In genomic region chr11:7511405-7511804, GRCh38 we compare ENCODE assay signal across 9 cellular contexts. TPM values are rescaled to one million over a fixed set of nuclear protein-coding genes. Genes with fewer than 3 reads are reported as not detected.
DNase-seq lines count a peak whose midpoint lies in the region; ATAC-seq and TF ChIP-seq lines count a peak whose summit lies in the region.
"Had no signal": no experiment of that assay in that cellular context is flagged by ENCODE, and none has a peak within 500 bp of the region (broad histone marks: within the 10 kb centered on the region; RNA-seq: fewer than 3 reads in every experiment).

No MANE protein-coding gene starts in this region.

- H3K36me3 ChIP-seq in body of pancreas (replicated peaks in 1 of 2; ENCODE audit: insufficient read depth in 1 of 2, low read depth in 2 of 2): no peaks in the 10 kb centered on the region
- no peaks in the 10 kb centered on the region for H3K36me3 ChIP-seq in thoracic aorta

- H3K27me3 ChIP-seq in body of pancreas (no peaks in the 10 kb centered on the region), thoracic aorta (replicated peaks; ENCODE audit: insufficient read depth) (no peaks in the 10 kb centered on the region)

- DNase-seq in NCI-H1092 treated with DMSO at 0.1 percent for 48 hours (lab: John Stamatoyannopoulos, UW) (peak; percentile 86), body of pancreas (peak; percentile 69 to 89 (median 87)), lung microvascular endothelial cell (ENCODE audit: low read depth in 2 of 2) (peak; percentile 14 to 90), thoracic aorta (ENCODE audit: low spot score) (no peak), 8988T (no peak)

- intact Hi-C loops in body of pancreas (cut with DNase I): no loop called here

- peaks cover 44% of the 10 kb centered on the region for H3K4me1 ChIP-seq in body of pancreas
- H3K4me1 ChIP-seq in thoracic aorta (ENCODE audit: control insufficient read depth in 1 of 2, low read depth in 2 of 2): peaks cover 15 to 24% of the 10 kb centered on the region in 2 donors

- TF ChIP-seq CTCF in body of pancreas (IDR thresholded peaks at IDR 0.05) (no peak), thoracic aorta (IDR thresholded peaks at IDR 0.05) (no peak)

- WGBS in body of pancreas, 2 donors: 7 to 8% methylated on average over 2 to 5 of the region's 5 CpGs

- no peak overlapping the region for H3K4me3 ChIP-seq in body of pancreas
- no peak overlapping the region for H3K4me3 ChIP-seq in thoracic aorta
- H3K4me3 ChIP-seq: skin epidermis had no signal

- TF ChIP-seq POLR2A in body of pancreas (IDR thresholded peaks at IDR 0.05): no peak

- ATAC-seq in body of pancreas (peak; percentile 54), thoracic aorta (ENCODE audit: insufficient number of reproducible peaks, low FRiP score, low read depth) (no peak), GM18511 (IDR thresholded peaks at IDR 0.05; ENCODE audit: unreplicated experiment) (no peak), GM19035 (IDR thresholded peaks at IDR 0.05; ENCODE audit: unreplicated experiment) (no peak)
- ATAC-seq: esophagus mucosa had no signal

- no peaks in the 10 kb centered on the region for H3K9me3 ChIP-seq in body of pancreas
- no peaks in the 10 kb centered on the region for H3K9me3 ChIP-seq in thoracic aorta

- H3K27ac ChIP-seq in body of pancreas (peak overlapping the region; percentile 73 to 91 (median 88)), thoracic aorta (peak overlapping the region; percentile 92 to 95)

RNA-seq across cellular contexts. Expression of gene PPFIBP2, which starts 2.4 kb away (rescaled TPM):
- 10 to 100 TPM; 34.9 to 35.3 TPM for total RNA-seq in body of pancreas
- 2.0 and 5.2 TPM in 2 replicates for total RNA-seq in lung microvascular endothelial cell
- total RNA-seq in thoracic aorta: 10 to 100 TPM; 43.5 to 48.9 TPM

RNA-seq across cellular contexts. Expression of gene OLFML1, which starts 26.1 kb away (rescaled TPM):
- total RNA-seq in body of pancreas: 1 to 10 TPM; 2.3 to 3.6 TPM
- total RNA-seq in lung microvascular endothelial cell: under 0.01 TPM in 1 of 2 replicates, not detected in the other
- 1 to 10 TPM; 7.4 to 8.7 TPM for total RNA-seq in thoracic aorta

Comparison
In these comparisons a context has a peak if more than half of its experiments do, and no peak if none do; other contexts are left out.
1. DNase-seq: peak in NCI-H1092 treated with DMSO at 0.1 percent for 48 hours (single experiment), body of pancreas (4 of 4) and lung microvascular endothelial cell (2 of 2); none in thoracic aorta (single experiment) and 8988T (single experiment).